ENCODE assay signal across 1 cellular context in genomic region chr20:51540074-51540473, GRCh38. TPM values are rescaled to one million over a fixed set of nuclear protein-coding genes. Genes with fewer than 3 reads are reported as not detected.
"Had no signal": no experiment of that assay in that cellular context is flagged by ENCODE, and none has a peak within 500 bp of the region (broad histone marks: within the 10 kb centered on the region; RNA-seq: fewer than 3 reads in every experiment).

No MANE protein-coding gene starts in this region.

RNA-seq across cellular contexts. Expression of gene NFATC2, which starts 2.4 kb away (rescaled TPM):
- polyA plus RNA-seq: neural cell had no signal
